In genomic region chr1:223726380-223727001, GRCh38 we compare ENCODE assay signal across 8 cellular contexts. TPM values are rescaled to one million over a fixed set of nuclear protein-coding genes. Genes with fewer than 3 reads are reported as not detected.
DNase-seq lines count a peak whose midpoint lies in the region.

No MANE protein-coding gene starts in this region.

- no peak overlapping the region for H3K4me3 ChIP-seq in mesendoderm (ENCODE audit: low read length)

- peak overlapping the region; percentile 76 for H3K4me3 Mint-ChIP-seq in dendritic cell treated with granulocyte-macrophage colony-stimulating factor and Interleukin-4, amounts not matched to agents 40 ng/mL and 50 ng/mL, for 4 days

- peaks cover 84% of the 10 kb centered on the region for H3K36me3 Mint-ChIP-seq in dendritic cell treated with granulocyte-macrophage colony-stimulating factor and Interleukin-4, amounts not matched to agents 40 ng/mL and 50 ng/mL, for 4 days (ENCODE audit: low read depth)

- H3K36me3 ChIP-seq in mesendoderm (ENCODE audit: control insufficient read depth, insufficient read depth, low read length): no peaks in the 10 kb centered on the region

- peak overlapping the region; percentile 53 for H3K27ac ChIP-seq in mesendoderm (ENCODE audit: low read depth, low read length)

- no peak overlapping the region for H3K4me2 ChIP-seq in mesendoderm (ENCODE audit: low read length)

- H3K9ac ChIP-seq in mesendoderm (ENCODE audit: low read length): peak overlapping the region; percentile 49

- H2BK5ac ChIP-seq in mesendoderm (ENCODE audit: low read length): peak overlapping the region; percentile 14

- H3K27me3 ChIP-seq in mesendoderm (ENCODE audit: insufficient read depth, low read length, poor library complexity): no peaks in the 10 kb centered on the region

- no CpG with 5 or more reads among the region's 9 CpGs for WGBS in mesendoderm (ENCODE audit: extremely low coverage, insufficient coverage, low lambda C conversion rate)

- H3K4me1 Mint-ChIP-seq in dendritic cell treated with granulocyte-macrophage colony-stimulating factor and Interleukin-4, amounts not matched to agents 40 ng/mL and 50 ng/mL, for 4 days (ENCODE audit: low read depth): peaks cover 91% of the 10 kb centered on the region

- peak overlapping the region; percentile 17 for H3K56ac ChIP-seq in mesendoderm (ENCODE audit: low read length)

- no peaks in the 10 kb centered on the region for H3K9me3 Mint-ChIP-seq in dendritic cell treated with granulocyte-macrophage colony-stimulating factor and Interleukin-4, amounts not matched to agents 40 ng/mL and 50 ng/mL, for 4 days

- no peaks in the 10 kb centered on the region for H3K79me2 ChIP-seq in mesendoderm (ENCODE audit: control insufficient read depth, insufficient read depth, low read length)

- no peak overlapping the region for H2AK5ac ChIP-seq in mesendoderm (ENCODE audit: low read length)

- no peaks in the 10 kb centered on the region for H3K27me3 Mint-ChIP-seq in dendritic cell treated with granulocyte-macrophage colony-stimulating factor and Interleukin-4, amounts not matched to agents 40 ng/mL and 50 ng/mL, for 4 days

- H3K27ac Mint-ChIP-seq in dendritic cell treated with granulocyte-macrophage colony-stimulating factor and Interleukin-4, amounts not matched to agents 40 ng/mL and 50 ng/mL, for 4 days: peak overlapping the region; percentile 91

- H3K23ac ChIP-seq in mesendoderm (ENCODE audit: low read length): peak overlapping the region; percentile 90

- H2BK120ac ChIP-seq in mesendoderm (ENCODE audit: low read depth, low read length): no peak overlapping the region

- no peak overlapping the region for H4K8ac ChIP-seq in mesendoderm (ENCODE audit: low read depth, low read length)

- H3K4ac ChIP-seq in mesendoderm (ENCODE audit: low read depth, low read length): no peak overlapping the region

- peak; percentile 99 for DNase-seq in ELR (ENCODE audit: low read depth)
- DNase-seq in GOT3 (lab: John Stamatoyannopoulos, UW): peak; percentile 61
- peak; percentile 96 for DNase-seq in LHCN-M2 (ENCODE audit: low read depth)
- DNase-seq in activated CD4-positive, alpha-beta T cell treated with anti-CD3 and anti-CD28 coated beads, Interleukin-2, amount 50 U/mL, for 1 hour: peak; percentile 82
- DNase-seq in mesendoderm: peak; percentile 94
- DNase-seq in stimulated activated CD8-positive, alpha-beta memory T cell treated with anti-CD3 and anti-CD28 coated beads, Interleukin-4, amount 100 ng/mL, for 4 hours (ENCODE audit: low read depth in 2 of 2, low spot score in 1 of 2): peak; percentile 81 to 83
- DNase-seq in NCI-H2171 treated with DMSO at 0.1 percent for 48 hours (lab: John Stamatoyannopoulos, UW): no peak

- peaks cover 10% of the 10 kb centered on the region for H3K4me1 ChIP-seq in mesendoderm (ENCODE audit: control insufficient read depth, low read depth, low read length)

- no peak overlapping the region for H3K18ac ChIP-seq in mesendoderm (ENCODE audit: low read length)

- intact Hi-C loops in dendritic cell treated with granulocyte-macrophage colony-stimulating factor and Interleukin-4, amounts not matched to agents 40 ng/mL and 50 ng/mL, for 4 days (cut with micrococcal nuclease): loop anchor here (1.0 to 2.0 kb wide), 2 partner anchors 8 to 14 kb away; partner anchors contain the start of gene CAPN2

- no peak overlapping the region for H4K5ac ChIP-seq in mesendoderm (ENCODE audit: low read length)

- H2BK15ac ChIP-seq in mesendoderm (replicated peaks; ENCODE audit: low read depth): no peak overlapping the region

- H3K79me1 ChIP-seq in mesendoderm (ENCODE audit: low read length): peaks cover 1% of the 10 kb centered on the region

RNA-seq across cellular contexts. Expression of gene CAPN2, which starts 14.2 kb away (rescaled TPM):
- total RNA-seq in LHCN-M2 (2014; rRNA removed): 642 and 718 TPM in 2 replicates
- polyA plus RNA-seq in LHCN-M2 (2012): 343 TPM
- polyA plus RNA-seq in mesendoderm (2013, experiment 1 of 2): 15.4 TPM
- polyA plus RNA-seq in mesendoderm (2013, experiment 2 of 2): 17.2 TPM
